ENCODE assay signal across 9 cellular contexts in genomic region chr17:39152134-39152884, GRCh38. TPM values are rescaled to one million over a fixed set of nuclear protein-coding genes. Genes with fewer than 3 reads are reported as not detected.
DNase-seq lines count a peak whose midpoint lies in the region; ATAC-seq, FAIRE-seq and TF ChIP-seq lines count a peak whose summit lies in the region.
"Had no signal": no experiment of that assay in that cellular context is flagged by ENCODE, and none has a peak within 500 bp of the region (broad histone marks: within the 10 kb centered on the region; RNA-seq: fewer than 3 reads in every experiment).

No MANE protein-coding gene starts in this region.

- intact Hi-C loops in HepG2 (cut with micrococcal nuclease; ENCODE audit: unreplicated experiment): loop anchor here (5.0 to 10.0 kb wide), 2 partner anchors 238 to 280 kb away; partner anchors contain the start of gene LASP1

- peak overlapping the region; percentile 74 for H3K4me3 ChIP-seq in bronchial epithelial cell (ENCODE audit: low read depth, low read length)
- peak overlapping the region; percentile 13 to 95 (median 69); a peak in 4 of 6 replicates for H3K4me3 ChIP-seq in HepG2 (replicated peaks in 1 of 3; ENCODE audit: insufficient read depth in 1 of 3, low read depth in 2 of 3, low read length in 3 of 3)
- H3K4me3 ChIP-seq in subcutaneous abdominal adipose tissue (ENCODE audit: low read depth in 1 of 5, low read length in 5 of 5): peak overlapping the region; percentile 62 to 99 (median 98)

- no peak for FAIRE-seq in bronchial epithelial cell (lab: Jason Lieb, UNC)
- FAIRE-seq in HepG2 (lab: Jason Lieb, UNC): no peak

- DNase-seq in DMS53 treated with DMSO at 0.1 percent for 48 hours (lab: John Stamatoyannopoulos, UW; ENCODE audit: unreplicated experiment) (peak; percentile 62), NCI-H82 (lab: John Stamatoyannopoulos, UW) (peak; percentile 88), bronchial epithelial cell (ENCODE audit: low read depth) (no peak), HepG2 (ENCODE audit: low spot score) (no peak), KG1 (lab: John Stamatoyannopoulos, UW) (no peak), GF-D8 (lab: John Stamatoyannopoulos, UW) (no peak)

- CTCF ChIA-PET in HepG2 (lab: Yijun Ruan, JAX; ENCODE audit: low intra/inter-chr PET ratio, low total read pairs): interaction anchor here (1.4 to 2.5 kb wide), 4 partner anchors 12 to 285 kb away, joined by 4 to 33 read pairs (median 14); no protein-coding TSS in a partner anchor

- WGBS in HepG2 (ENCODE audit: low lambda C conversion rate): 30% methylated on average over 23 of the region's 23 CpGs

- POLR2A ChIA-PET in HepG2 (lab: Yijun Ruan, JAX): interaction anchor here (0.7 to 2.5 kb wide), 7 partner anchors 8 to 284 kb away, joined by 3 to 28 read pairs (median 12); partner anchors contain the start of genes LASP1 and RPL19

- 0 out of 2 replicates have a peak overlapping the region, but pooled peaks have one; percentile 51 for H3K9ac ChIP-seq in HepG2 (ENCODE audit: insufficient read depth, low read depth, low read length)
- peak overlapping the region in 3 of 5 donors; percentile 7 to 49 (median 26) for H3K9ac ChIP-seq in subcutaneous abdominal adipose tissue (ENCODE audit: low read length in 5 of 5)

- H3K27me3 ChIP-seq in bronchial epithelial cell (ENCODE audit: control insufficient read depth, insufficient read depth, low read length) (peaks cover 12% of the 10 kb centered on the region), HepG2 (ENCODE audit: control insufficient read depth in 1 of 2, insufficient read depth in 2 of 2, low read length in 2 of 2) (peaks cover 8 to 45% of the 10 kb centered on the region in 2 experiments), subcutaneous abdominal adipose tissue (ENCODE audit: control insufficient read depth in 5 of 5, insufficient read depth in 4 of 5, low read length in 5 of 5) (peaks cover 6 to 15% (median 9%) of the 10 kb centered on the region in 5 donors)

- BruUV-seq in HepG2 (replicated peaks; lab: Mats Ljungman, UMichigan): no TSS peak

- no peaks in the 10 kb centered on the region for H3K9me3 ChIP-seq in HepG2 (ENCODE audit: low read length)
- no peaks in the 10 kb centered on the region for H3K9me3 ChIP-seq in subcutaneous abdominal adipose tissue (ENCODE audit: control insufficient read depth in 5 of 5, low read length in 5 of 5)

- H3K36me3 ChIP-seq in bronchial epithelial cell (ENCODE audit: control insufficient read depth, insufficient read depth, low read length) (no peaks in the 10 kb centered on the region), HepG2 (replicated peaks in 1 of 2; ENCODE audit: control insufficient read depth in 1 of 2, insufficient read depth in 2 of 2, low read length in 2 of 2) (no peaks in the 10 kb centered on the region), subcutaneous abdominal adipose tissue (ENCODE audit: control insufficient read depth in 5 of 5, insufficient read depth in 5 of 5, low read length in 5 of 5) (no peaks in the 10 kb centered on the region)

- in situ Hi-C loops in HepG2 (cut with HindIII; ENCODE audit: extremely low pct_ligation_motif_present, low pct_unique_long_range_greater_than_20kb): loop anchor here (5.0 to 25.0 kb wide), 4 partner anchors 80 to 390 kb away; partner anchors contain the start of gene PSMB3

- no peak overlapping the region for H2AFZ ChIP-seq in HepG2 (ENCODE audit: low read length)

- 0 out of 2 replicates have a peak, but pooled peaks cover 2% of the 10 kb centered on the region for H4K20me1 ChIP-seq in HepG2 (ENCODE audit: insufficient read depth, low read length)

- ATAC-seq in HepG2 (no peak), GM19455 (IDR thresholded peaks at IDR 0.05; ENCODE audit: unreplicated experiment) (no peak)

- TF ChIP-seq POLR2A in HepG2 (IDR thresholded peaks at IDR 0.05; ENCODE audit: insufficient read depth in 1 of 2, low read depth in 2 of 2, low read length in 2 of 2): no peak

- TF ChIP-seq RAD21 in HepG2 (CRISPR knock-in tag; IDR thresholded peaks at IDR 0.05): no peak

- peaks cover 41% of the 10 kb centered on the region for H3K4me1 ChIP-seq in HepG2 (ENCODE audit: insufficient read depth, low read length)
- peaks cover 2 to 48% (median 26%) of the 10 kb centered on the region in 5 donors for H3K4me1 ChIP-seq in subcutaneous abdominal adipose tissue (ENCODE audit: control insufficient read depth in 5 of 5, insufficient read depth in 5 of 5, low read length in 5 of 5)

- no peak overlapping the region for H3K27ac ChIP-seq in HepG2 (ENCODE audit: extremely low read length, insufficient read depth, low read length)
- H3K27ac ChIP-seq in subcutaneous abdominal adipose tissue (ENCODE audit: low read depth, low read length): peak overlapping the region; percentile 93

- TF ChIP-seq EP300 in HepG2 (IDR thresholded peaks at IDR 0.05; ENCODE audit: low read depth in 2 of 2, low read length in 2 of 2): no peak
- TF ChIP-seq EP300 in HepG2 (CRISPR knock-in tag; IDR thresholded peaks at IDR 0.05; ENCODE audit: borderline replicate concordance): no peak

- TF ChIP-seq CTCF in bronchial epithelial cell (IDR thresholded peaks at IDR 0.05; ENCODE audit: insufficient read depth, low read length, severe bottlenecking) (no peak), HepG2 (CRISPR knock-in tag; IDR thresholded peaks at IDR 0.05) (no peak)

- H3K79me2 ChIP-seq in HepG2 (ENCODE audit: insufficient read depth, low read length): no peaks in the 10 kb centered on the region

- H3K4me2 ChIP-seq in HepG2 (ENCODE audit: low read depth, low read length): peak overlapping the region; percentile 97

RNA-seq across cellular contexts. Expression of gene PLXDC1, which starts 0.9 kb away (rescaled TPM):
- under 0.01 TPM in 2 replicates for total RNA-seq in bronchial epithelial cell
- total RNA-seq in HepG2 (2016; rRNA removed; fragmentation: Illumina TruSeq; extraction: Trizol): not detected in 2 replicates
- not detected in 2 replicates for total RNA-seq in HepG2 (2016; cell fraction: cytosol; rRNA removed; fragmentation: Illumina TruSeq; extraction: Trizol; ENCODE audit: low read depth)
- total RNA-seq in HepG2 (2016; cell fraction: insoluble cytoplasmic fraction; rRNA removed; fragmentation: Illumina TruSeq; extraction: Trizol): not detected in 2 replicates
- not detected in 2 replicates for total RNA-seq in HepG2 (2016; cell fraction: membrane; rRNA removed; fragmentation: Illumina TruSeq; extraction: Trizol)
- total RNA-seq in HepG2 (2016; cell fraction: nucleus; rRNA removed; fragmentation: Illumina TruSeq; extraction: Trizol): not detected in 2 replicates
- not detected in 2 replicates for polyA plus RNA-seq in HepG2 (2011; rRNA removed)
- not detected in 2 replicates for polyA plus RNA-seq in HepG2 (2011; cell fraction: cytosol; rRNA removed)
- not detected in 2 replicates for polyA plus RNA-seq in HepG2 (2011; cell fraction: nucleus; rRNA removed)
- polyA plus RNA-seq in HepG2 (2012): not detected in 2 replicates
- polyA plus RNA-seq in HepG2 (2016; cell fraction: cytosol; fragmentation: Illumina TruSeq; extraction: Trizol; ENCODE audit: low read depth): not detected in 2 replicates
- polyA plus RNA-seq in HepG2 (2016; cell fraction: insoluble cytoplasmic fraction; fragmentation: Illumina TruSeq; extraction: Trizol; ENCODE audit: low read depth): not detected in 2 replicates
- not detected in 2 replicates for polyA plus RNA-seq in HepG2 (2016; cell fraction: membrane; fragmentation: Illumina TruSeq; extraction: Trizol; ENCODE audit: low read depth)
- polyA plus RNA-seq in HepG2 (2016; cell fraction: nucleus; fragmentation: Illumina TruSeq; extraction: Trizol; ENCODE audit: insufficient read depth, low read depth): not detected in 2 replicates
- polyA minus RNA-seq in HepG2 (2011; rRNA and poly(A)+ RNA removed; ENCODE audit: low replicate concordance): 0.44 TPM in 1 of 2 replicates, not detected in the other
- not detected in 2 replicates for polyA minus RNA-seq in HepG2 (2011; cell fraction: cytosol; rRNA and poly(A)+ RNA removed)
- not detected in 2 replicates for polyA minus RNA-seq in HepG2 (2011; cell fraction: nucleus; rRNA and poly(A)+ RNA removed)
- total RNA-seq: lung microvascular endothelial cell had no signal

RNA-seq across cellular contexts. Expression of gene ARL5C, which starts 13.7 kb away (rescaled TPM):
- not detected in 2 replicates for total RNA-seq in bronchial epithelial cell
- not detected in 2 replicates for total RNA-seq in HepG2 (2016; rRNA removed; fragmentation: Illumina TruSeq; extraction: Trizol)
- not detected in 2 replicates for total RNA-seq in HepG2 (2016; cell fraction: cytosol; rRNA removed; fragmentation: Illumina TruSeq; extraction: Trizol; ENCODE audit: low read depth)
- total RNA-seq in HepG2 (2016; cell fraction: insoluble cytoplasmic fraction; rRNA removed; fragmentation: Illumina TruSeq; extraction: Trizol): not detected in 2 replicates
- total RNA-seq in HepG2 (2016; cell fraction: membrane; rRNA removed; fragmentation: Illumina TruSeq; extraction: Trizol): not detected in 2 replicates
- not detected in 2 replicates for total RNA-seq in HepG2 (2016; cell fraction: nucleus; rRNA removed; fragmentation: Illumina TruSeq; extraction: Trizol)
- not detected in 2 replicates for polyA plus RNA-seq in HepG2 (2011; rRNA removed)
- not detected in 2 replicates for polyA plus RNA-seq in HepG2 (2011; cell fraction: cytosol; rRNA removed)
- not detected in 2 replicates for polyA plus RNA-seq in HepG2 (2011; cell fraction: nucleus; rRNA removed)
- not detected in 2 replicates for polyA plus RNA-seq in HepG2 (2012)
- polyA plus RNA-seq in HepG2 (2016; cell fraction: cytosol; fragmentation: Illumina TruSeq; extraction: Trizol; ENCODE audit: low read depth): not detected in 2 replicates
- polyA plus RNA-seq in HepG2 (2016; cell fraction: insoluble cytoplasmic fraction; fragmentation: Illumina TruSeq; extraction: Trizol; ENCODE audit: low read depth): not detected in 2 replicates
- polyA plus RNA-seq in HepG2 (2016; cell fraction: membrane; fragmentation: Illumina TruSeq; extraction: Trizol; ENCODE audit: low read depth): not detected in 2 replicates
- not detected in 2 replicates for polyA plus RNA-seq in HepG2 (2016; cell fraction: nucleus; fragmentation: Illumina TruSeq; extraction: Trizol; ENCODE audit: insufficient read depth, low read depth)
- polyA minus RNA-seq in HepG2 (2011; rRNA and poly(A)+ RNA removed; ENCODE audit: low replicate concordance): 0.09 TPM in 1 of 2 replicates, not detected in the other
- not detected in 2 replicates for polyA minus RNA-seq in HepG2 (2011; cell fraction: cytosol; rRNA and poly(A)+ RNA removed)
- not detected in 2 replicates for polyA minus RNA-seq in HepG2 (2011; cell fraction: nucleus; rRNA and poly(A)+ RNA removed)
- total RNA-seq: lung microvascular endothelial cell had no signal

RNA-seq across cellular contexts. Expression of gene CACNB1, which starts 45.2 kb away (rescaled TPM):
- total RNA-seq in bronchial epithelial cell (4.7 and 4.9 TPM in 2 replicates), HepG2 (2016; rRNA removed; fragmentation: Illumina TruSeq; extraction: Trizol) (0.60 and 0.75 TPM in 2 replicates)
- 0.26 and 0.71 TPM in 2 replicates for total RNA-seq in HepG2 (2016; cell fraction: cytosol; rRNA removed; fragmentation: Illumina TruSeq; extraction: Trizol; ENCODE audit: low read depth)
- 0.19 and 0.84 TPM in 2 replicates for total RNA-seq in HepG2 (2016; cell fraction: insoluble cytoplasmic fraction; rRNA removed; fragmentation: Illumina TruSeq; extraction: Trizol)
- total RNA-seq in HepG2 (2016; cell fraction: membrane; rRNA removed; fragmentation: Illumina TruSeq; extraction: Trizol): 0.34 and 0.48 TPM in 2 replicates
- 1.8 TPM in 2 replicates for total RNA-seq in HepG2 (2016; cell fraction: nucleus; rRNA removed; fragmentation: Illumina TruSeq; extraction: Trizol)
- polyA plus RNA-seq in HepG2 (2011; rRNA removed): 1.5 and 2.9 TPM in 2 replicates
- polyA plus RNA-seq in HepG2 (2011; cell fraction: cytosol; rRNA removed): 0.50 and 0.51 TPM in 2 replicates
- polyA plus RNA-seq in HepG2 (2011; cell fraction: nucleus; rRNA removed): 8.4 and 12.2 TPM in 2 replicates
- 1.3 and 1.5 TPM in 2 replicates for polyA plus RNA-seq in HepG2 (2012)
- polyA plus RNA-seq in HepG2 (2016; cell fraction: cytosol; fragmentation: Illumina TruSeq; extraction: Trizol; ENCODE audit: low read depth): 0.28 and 0.34 TPM in 2 replicates
- polyA plus RNA-seq in HepG2 (2016; cell fraction: insoluble cytoplasmic fraction; fragmentation: Illumina TruSeq; extraction: Trizol; ENCODE audit: low read depth): 0.47 and 0.96 TPM in 2 replicates
- polyA plus RNA-seq in HepG2 (2016; cell fraction: membrane; fragmentation: Illumina TruSeq; extraction: Trizol; ENCODE audit: low read depth): 0.38 and 0.40 TPM in 2 replicates
- 4.7 and 7.2 TPM in 2 replicates for polyA plus RNA-seq in HepG2 (2016; cell fraction: nucleus; fragmentation: Illumina TruSeq; extraction: Trizol; ENCODE audit: insufficient read depth, low read depth)
- 4.4 and 8.5 TPM in 2 replicates for polyA minus RNA-seq in HepG2 (2011; rRNA and poly(A)+ RNA removed; ENCODE audit: low replicate concordance)
- 0.40 and 1.3 TPM in 2 replicates for polyA minus RNA-seq in HepG2 (2011; cell fraction: cytosol; rRNA and poly(A)+ RNA removed)
- 3.0 and 5.8 TPM in 2 replicates for polyA minus RNA-seq in HepG2 (2011; cell fraction: nucleus; rRNA and poly(A)+ RNA removed)

RNA-seq across cellular contexts. Expression of gene RPL19, which starts 47.8 kb away (rescaled TPM):
- total RNA-seq in bronchial epithelial cell (2,288 and 3,067 TPM in 2 replicates), HepG2 (2016; rRNA removed; fragmentation: Illumina TruSeq; extraction: Trizol) (2,768 and 3,257 TPM in 2 replicates)
- total RNA-seq in HepG2 (2016; cell fraction: cytosol; rRNA removed; fragmentation: Illumina TruSeq; extraction: Trizol; ENCODE audit: low read depth): 3,353 and 3,708 TPM in 2 replicates
- 2,694 and 3,334 TPM in 2 replicates for total RNA-seq in HepG2 (2016; cell fraction: insoluble cytoplasmic fraction; rRNA removed; fragmentation: Illumina TruSeq; extraction: Trizol)
- total RNA-seq in HepG2 (2016; cell fraction: membrane; rRNA removed; fragmentation: Illumina TruSeq; extraction: Trizol): 5,175 and 5,294 TPM in 2 replicates
- total RNA-seq in HepG2 (2016; cell fraction: nucleus; rRNA removed; fragmentation: Illumina TruSeq; extraction: Trizol): 990 and 1,076 TPM in 2 replicates
- 2,522 and 2,554 TPM in 2 replicates for polyA plus RNA-seq in HepG2 (2011; rRNA removed)
- polyA plus RNA-seq in HepG2 (2011; cell fraction: cytosol; rRNA removed): 3,383 and 3,728 TPM in 2 replicates
- polyA plus RNA-seq in HepG2 (2011; cell fraction: nucleus; rRNA removed): 768 and 1,029 TPM in 2 replicates
- polyA plus RNA-seq in HepG2 (2012): 2,340 and 2,506 TPM in 2 replicates
- 5,160 and 5,701 TPM in 2 replicates for polyA plus RNA-seq in HepG2 (2016; cell fraction: cytosol; fragmentation: Illumina TruSeq; extraction: Trizol; ENCODE audit: low read depth)
- polyA plus RNA-seq in HepG2 (2016; cell fraction: insoluble cytoplasmic fraction; fragmentation: Illumina TruSeq; extraction: Trizol; ENCODE audit: low read depth): 4,287 and 4,430 TPM in 2 replicates
- 6,675 and 6,831 TPM in 2 replicates for polyA plus RNA-seq in HepG2 (2016; cell fraction: membrane; fragmentation: Illumina TruSeq; extraction: Trizol; ENCODE audit: low read depth)
- 2,116 and 2,174 TPM in 2 replicates for polyA plus RNA-seq in HepG2 (2016; cell fraction: nucleus; fragmentation: Illumina TruSeq; extraction: Trizol; ENCODE audit: insufficient read depth, low read depth)
- polyA minus RNA-seq in HepG2 (2011; rRNA and poly(A)+ RNA removed; ENCODE audit: low replicate concordance): 413 and 602 TPM in 2 replicates
- 764 and 846 TPM in 2 replicates for polyA minus RNA-seq in HepG2 (2011; cell fraction: cytosol; rRNA and poly(A)+ RNA removed)
- polyA minus RNA-seq in HepG2 (2011; cell fraction: nucleus; rRNA and poly(A)+ RNA removed): 184 and 212 TPM in 2 replicates

Comparison
In these comparisons a context has a peak if more than half of its experiments do, and no peak if none do; other contexts are left out.
1. DNase-seq: peak in DMS53 treated with DMSO at 0.1 percent for 48 hours (single experiment) and NCI-H82 (single experiment); none in bronchial epithelial cell (single experiment), HepG2 (single experiment), KG1 (single experiment) and GF-D8 (single experiment).
2. Peak in every context shown above with its lines, with median percentiles within 50 percentile points of each other: H3K4me3 ChIP-seq.